2 cellular contexts compared by ENCODE assay signal in genomic region chr2:28228419-28228995, GRCh38.
TF ChIP-seq lines count a peak whose summit lies in the region.

No MANE protein-coding gene starts in this region.

TF ChIP-seq in IMR-90, 13 proteins besides CTCF, POLR2A, EP300 and RAD21:
- TF ChIP-seq USF2 (IDR thresholded peaks at IDR 0.05; ENCODE audit: low read depth, low read length): no peak
- TF ChIP-seq CHD1 (IDR thresholded peaks at IDR 0.05; ENCODE audit: low read depth, low read length): no peak
- no peak for TF ChIP-seq BHLHE40 (IDR thresholded peaks at IDR 0.05; ENCODE audit: low read depth, low read length)
- TF ChIP-seq RCOR1 (IDR thresholded peaks at IDR 0.05; ENCODE audit: insufficient replicate concordance, low read length): no peak
- TF ChIP-seq MXI1 (IDR thresholded peaks at IDR 0.05; ENCODE audit: borderline replicate concordance, low read depth, low read length): no peak
- no peak for TF ChIP-seq RFX5 (IDR thresholded peaks at IDR 0.05; ENCODE audit: low read depth, low read length)
- no peak for TF ChIP-seq MAZ (IDR thresholded peaks at IDR 0.05; ENCODE audit: borderline replicate concordance, low read depth, low read length)
- no peak for TF ChIP-seq FOS (IDR thresholded peaks at IDR 0.05; ENCODE audit: low read depth, low read length)
- TF ChIP-seq SMC3 (IDR thresholded peaks at IDR 0.05; ENCODE audit: low read depth, low read length): no peak
- no peak for TF ChIP-seq CEBPB (IDR thresholded peaks at IDR 0.05; ENCODE audit: low read depth, low read length)
- TF ChIP-seq NFE2L2 (IDR thresholded peaks at IDR 0.05; ENCODE audit: low read depth, low read length): no peak
- no peak for TF ChIP-seq MAFK (IDR thresholded peaks at IDR 0.05; ENCODE audit: low read depth, low read length)
- TF ChIP-seq ELK1 (IDR thresholded peaks at IDR 0.05; ENCODE audit: borderline replicate concordance, low read depth, low read length): no peak

TF ChIP-seq in K562, 482 proteins besides CTCF, POLR2A, EP300 and RAD21:
- TF ChIP-seq CREB5 (CRISPR knock-in tag; IDR thresholded peaks at IDR 0.05): no peak
- TF ChIP-seq CCNT2 (IDR thresholded peaks at IDR 0.05; ENCODE audit: borderline replicate concordance, extremely low read depth, insufficient read length, low read depth, low read length): no peak
- TF ChIP-seq HEY1 (CRISPR knock-in tag; IDR thresholded peaks at IDR 0.05; ENCODE audit: borderline replicate concordance): no peak
- TF ChIP-seq HDGF (IDR thresholded peaks at IDR 0.05): no peak
- TF ChIP-seq NR1H2 (CRISPR knock-in tag; IDR thresholded peaks at IDR 0.05): no peak
- no peak for TF ChIP-seq HNRNPLL (IDR thresholded peaks at IDR 0.05; ENCODE audit: low read depth, low read length, poor library complexity, severe bottlenecking)
- no peak for TF ChIP-seq FOXP4 (CRISPR knock-in tag; IDR thresholded peaks at IDR 0.05; ENCODE audit: borderline replicate concordance)
